Comparison of ENCODE assay signal across 9 cellular contexts in genomic region chr6:136317023-136317649, GRCh38. TPM values are rescaled to one million over a fixed set of nuclear protein-coding genes. Genes with fewer than 3 reads are reported as not detected.
DNase-seq lines count a peak whose midpoint lies in the region; ATAC-seq and TF ChIP-seq lines count a peak whose summit lies in the region.
"Had no signal": no experiment of that assay in that cellular context is flagged by ENCODE, and none has a peak within 500 bp of the region (broad histone marks: within the 10 kb centered on the region; RNA-seq: fewer than 3 reads in every experiment).

No MANE protein-coding gene starts in this region.

- 46 to 53% methylated on average over 5 of the region's 5 CpGs for WGBS in lung, 2 donors

- H3K27ac ChIP-seq in lung (ENCODE audit: low read depth in 1 of 2, low read length in 1 of 2): no peak overlapping the region
- H3K27ac ChIP-seq: BLaER1 had no signal

- no peaks in the 10 kb centered on the region for H3K27me3 ChIP-seq in lung (ENCODE audit: control insufficient read depth, insufficient read depth)
- H3K27me3 ChIP-seq: BLaER1 had no signal

- ATAC-seq in HG02981 (IDR thresholded peaks at IDR 0.05; ENCODE audit: unreplicated experiment) (peak; percentile 72), lung (ENCODE audit: insufficient read depth, low FRiP score) (no peak)

- no peak overlapping the region for H3K4me3 ChIP-seq in lung
- H3K4me3 ChIP-seq: BLaER1 had no signal

- H3K36me3 ChIP-seq in lung (ENCODE audit: control insufficient read depth in 2 of 2, insufficient read depth in 2 of 2, low read length in 2 of 2): no peaks in the 10 kb centered on the region
- H3K36me3 ChIP-seq: BLaER1 had no signal

- no peaks in the 10 kb centered on the region for H3K4me1 ChIP-seq in lung (ENCODE audit: control insufficient read depth in 2 of 2, insufficient read depth in 2 of 2, low read length in 2 of 2)
- H3K4me1 ChIP-seq: BLaER1 had no signal

- peak; percentile 50 for TF ChIP-seq CTCF in lung (IDR thresholded peaks at IDR 0.05; ENCODE audit: control extremely low read depth, extremely low read depth)

- DNase-seq in DMS 273 (lab: John Stamatoyannopoulos, UW; ENCODE audit: unreplicated experiment): peak; percentile 87
- no peak for DNase-seq in DMS 273 treated with DMSO at 0.1 percent for 48 hours (lab: John Stamatoyannopoulos, UW)
- DNase-seq in NCI-H345 (lab: John Stamatoyannopoulos, UW): peak; percentile 73
- DNase-seq in activated CD4-positive, alpha-beta T cell treated with anti-CD3 and anti-CD28 coated beads for 48 hours: peak; percentile 66
- peak; percentile 84 for DNase-seq in dermis blood vessel endothelial cell
- peak; percentile 50 for DNase-seq in lung (ENCODE audit: low spot score)
- DNase-seq in stimulated activated CD8-positive, alpha-beta memory T cell treated with anti-CD3 and anti-CD28 coated beads, Interleukin-2, amount 100 ng/mL, for 1 hour (ENCODE audit: low read depth in 2 of 2): peak; percentile 15 to 31

- no peaks in the 10 kb centered on the region for H3K9me3 ChIP-seq in lung (ENCODE audit: control insufficient read depth in 2 of 2, insufficient read depth in 1 of 2, low read length in 1 of 2)
- H3K9me3 ChIP-seq: BLaER1 had no signal

RNA-seq across cellular contexts. Expression of gene BCLAF1, which starts 27.5 kb away (rescaled TPM):
- total RNA-seq in dermis blood vessel endothelial cell (108 and 189 TPM in 2 replicates), lung (100 to 1,000 TPM; 107 to 326 TPM)
- 10 to 100 TPM; 23.2 to 29.9 TPM for polyA plus RNA-seq in lung
